Comparison of ENCODE assay signal across 29 cellular contexts in the genomic region with DNA sequence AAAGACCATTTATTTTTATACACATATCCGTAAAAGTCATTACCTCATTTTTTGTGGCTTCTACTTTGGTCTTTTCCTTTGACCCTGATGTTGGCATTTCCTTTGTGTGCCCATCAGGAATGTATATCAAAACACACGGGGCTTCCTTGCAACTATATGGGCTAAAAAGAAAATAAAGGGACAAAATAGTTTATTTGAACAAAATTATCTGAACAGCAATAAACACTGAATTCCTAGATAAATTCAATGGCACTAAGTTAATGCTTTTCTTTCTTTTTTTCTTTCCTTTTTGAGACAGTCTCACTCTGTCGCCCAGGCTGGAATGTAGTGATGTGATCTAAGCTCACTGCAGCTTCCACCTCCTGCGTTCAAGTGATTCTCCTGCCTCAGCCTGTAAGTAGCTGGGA. TPM values are rescaled to one million over a fixed set of nuclear protein-coding genes. Genes with fewer than 3 reads are reported as not detected.
DNase-seq lines count a peak whose midpoint lies in the region; ATAC-seq, FAIRE-seq and TF ChIP-seq lines count a peak whose summit lies in the region.
"Had no signal": no experiment of that assay in that cellular context is flagged by ENCODE, and none has a peak within 500 bp of the region (broad histone marks: within the 10 kb centered on the region; RNA-seq: fewer than 3 reads in every experiment).

No MANE protein-coding gene starts in this region.

- peaks cover 20% of the 10 kb centered on the region for H3K36me3 Mint-ChIP-seq in HFFc6 (ENCODE audit: low read depth)

- WGBS in small intestine, 3 donors = 90 to 96% (median 95%) methylated on average over 4 of the region's 4 CpGs

- no peaks in the 10 kb centered on the region for H4K20me1 ChIP-seq in endothelial cell of umbilical vein (replicated peaks; ENCODE audit: control insufficient read depth, extremely low read depth, insufficient read depth, low read length)

- CTCF ChIA-PET in endothelial cell of umbilical vein (lab: Charles Lee) = interaction anchor here (0.6 to 1.8 kb wide), 5 partner anchors 10 to 802 kb away, joined by 3 to 9 read pairs (median 4); no protein-coding TSS in a partner anchor

- intact Hi-C loops in endothelial cell of umbilical vein (cut with micrococcal nuclease) = loop anchor here (1.0 to 5.0 kb wide), 2 partner anchors 45 to 91 kb away; a partner anchor contains a TSS
- intact Hi-C loops in left cardiac atrium (cut with DNase I) = no loop called here

- ATAC-seq in left cardiac atrium = no peak
- ATAC-seq in GM21360 (IDR thresholded peaks at IDR 0.05; ENCODE audit: unreplicated experiment) = no peak
- ATAC-seq: activated T-helper 17 cell treated with anti-CD3 and anti-CD28 coated beads, Interleukin-2, amount 50 U/mL, for 72 hours; left lung; Panc1 had no signal

- H3K4me1 Mint-ChIP-seq in HFFc6 (ENCODE audit: low read depth) = peaks cover 7% of the 10 kb centered on the region; the same call in 1 of the 2 replicates
- H3K4me1 Mint-ChIP-seq: central memory CD8-positive, alpha-beta T cell had no signal

- BruUV-seq in endothelial cell of umbilical vein (replicated peaks; lab: Mats Ljungman, UMichigan) = no TSS peak

- H3K9me3 ChIP-seq in adipocyte (ENCODE audit: control insufficient read depth, low read length) (no peaks in the 10 kb centered on the region), endothelial cell of umbilical vein (replicated peaks; ENCODE audit: control insufficient read depth, insufficient read depth, low read length) (no peaks in the 10 kb centered on the region), small intestine (ENCODE audit: control insufficient read depth, low read depth) (no peaks in the 10 kb centered on the region)
- H3K9me3 ChIP-seq: left lung, suprapubic skin had no signal

- H3K4me1 ChIP-seq in adipocyte (ENCODE audit: control insufficient read depth, insufficient read depth, low read length) (no peaks in the 10 kb centered on the region), endothelial cell of umbilical vein (ENCODE audit: control insufficient read depth, extremely low read depth, insufficient read depth, low read length) (peaks cover 21% of the 10 kb centered on the region), small intestine (ENCODE audit: control insufficient read depth in 2 of 2, insufficient read depth in 1 of 2, low read depth in 1 of 2, low read length in 1 of 2) (no peaks in the 10 kb centered on the region)
- H3K4me1 ChIP-seq: left lung, parathyroid adenoma, suprapubic skin had no signal

- no peaks in the 10 kb centered on the region for H3K79me2 ChIP-seq in endothelial cell of umbilical vein (ENCODE audit: control insufficient read depth, insufficient read depth, low read length)
- H3K79me2 ChIP-seq: parathyroid adenoma had no signal

- H3K4me3 ChIP-seq in adipocyte (ENCODE audit: low read length) (no peak overlapping the region), endothelial cell of umbilical vein (replicated peaks in 1 of 3; ENCODE audit: insufficient read depth in 1 of 3, low read depth in 1 of 3, low read length in 3 of 3) (peak overlapping the region in 1 of 3 experiments; percentile 1), small intestine (ENCODE audit: low read depth in 1 of 2, low read length in 2 of 2) (no peak overlapping the region)
- H3K4me3 ChIP-seq: GM23248, left lung, skin epidermis, suprapubic skin had no signal

- FAIRE-seq in endothelial cell of umbilical vein (lab: Jason Lieb, UNC) (peak; percentile 89), small intestine (lab: Jason Lieb, UNC) (no peak)

- DNase-seq in HFFc6 = no peak
- DNase-seq in adipocyte (ENCODE audit: low read depth) = peak; percentile 51
- peak; percentile 76 for DNase-seq in endothelial cell of umbilical vein (ENCODE audit: low read depth, low spot score)
- DNase-seq in pulmonary artery endothelial cell (ENCODE audit: low read depth, low spot score) = peak; percentile 37
- no peak for DNase-seq in left cardiac atrium
- DNase-seq in small intestine = no peak
- DNase-seq in NCI-H1694 treated with DMSO at 0.1 percent for 48 hours (lab: John Stamatoyannopoulos, UW) = no peak
- DNase-seq: activated CD4-positive, alpha-beta memory T cell treated with anti-CD3 and anti-CD28 coated beads, Interleukin-2, amount 10 ng/mL, durations not matched to agents 7 days and 5 days; activated naive CD4-positive, alpha-beta T cell treated with anti-CD3 and anti-CD28 coated beads, Interleukin-2, amount 50 U/mL, for 16 hours; C1 segment of cervical spinal cord; DMS53; GDM1; GM23248; KBM-7; left lung; mesendoderm; MM.1S; NCI-H1417 treated with DMSO at 0.1 percent for 48 hours; NCI-H2081; NCI-H345; Right ventricle myocardium superior; stimulated activated naive CD4-positive, alpha-beta T cell treated with Interleukin-2 at 50 U/mL for 16 hours had no signal

- TF ChIP-seq CTCF in HFFc6 (IDR thresholded peaks at IDR 0.05) = no peak
- no peak for TF ChIP-seq CTCF in endothelial cell of umbilical vein (IDR thresholded peaks at IDR 0.05; ENCODE audit: extremely low read depth in 1 of 2, insufficient read depth in 1 of 2, low read depth in 1 of 2, low read length in 2 of 2)

- H3K9ac ChIP-seq in adipocyte (ENCODE audit: low read length) = no peak overlapping the region
- H3K9ac ChIP-seq in endothelial cell of umbilical vein (replicated peaks; ENCODE audit: extremely low read depth, insufficient read depth, low read length) = peak overlapping the region; percentile 62
- H3K9ac ChIP-seq: GM23248, parathyroid adenoma had no signal

- TF ChIP-seq POLR2A in endothelial cell of umbilical vein (IDR thresholded peaks at IDR 0.05; ENCODE audit: low read depth, low read length) = no peak

- H3K4me3 Mint-ChIP-seq in HFFc6 = no peak overlapping the region
- H3K4me3 Mint-ChIP-seq: activated CD4-positive, alpha-beta memory T cell treated with anti-CD3 and anti-CD28 coated beads, Interleukin-2, amount 10 ng/mL, durations not matched to agents 7 days and 5 days; activated T-helper 17 cell treated with anti-CD3 and anti-CD28 coated beads, Interleukin-2, amount 50 U/mL, for 72 hours; central memory CD8-positive, alpha-beta T cell had no signal

- POLR2A ChIA-PET in endothelial cell of umbilical vein (lab: Charles Lee) = no interaction called here

- H3K27ac ChIP-seq in endothelial cell of umbilical vein (ENCODE audit: insufficient read depth, low read depth, low read length) (peak overlapping the region; percentile 79), small intestine (ENCODE audit: low read depth in 1 of 2, low read length in 1 of 2) (no peak overlapping the region)
- H3K27ac ChIP-seq: GM23248, left lung, parathyroid adenoma, skin epidermis, suprapubic skin had no signal

- H3K27me3 ChIP-seq in adipocyte (replicated peaks; ENCODE audit: control insufficient read depth, insufficient read depth, low read length) (no peaks in the 10 kb centered on the region), endothelial cell of umbilical vein (ENCODE audit: control insufficient read depth in 2 of 2, insufficient read depth in 2 of 2, low read length in 2 of 2) (no peaks in the 10 kb centered on the region), small intestine (ENCODE audit: control insufficient read depth in 2 of 2, insufficient read depth in 2 of 2, low read length in 2 of 2) (no peaks in the 10 kb centered on the region)
- H3K27me3 ChIP-seq: left lung, suprapubic skin had no signal

- dilution Hi-C loops in endothelial cell of umbilical vein (cut with MboI; ENCODE audit: extremely low pct_ligation_motif_present, low sequenced_read_pairs) = no loop called here

- no peaks in the 10 kb centered on the region; the same call in 1 of the 2 replicates for H3K27me3 Mint-ChIP-seq in HFFc6 (ENCODE audit: insufficient read depth)
- H3K27me3 Mint-ChIP-seq: activated CD4-positive, alpha-beta memory T cell treated with anti-CD3 and anti-CD28 coated beads, Interleukin-2, amount 10 ng/mL, durations not matched to agents 7 days and 5 days; activated T-helper 17 cell treated with anti-CD3 and anti-CD28 coated beads, Interleukin-2, amount 50 U/mL, for 72 hours; central memory CD8-positive, alpha-beta T cell had no signal

- H3K4me2 ChIP-seq in endothelial cell of umbilical vein (ENCODE audit: insufficient read depth, low read length) = peak overlapping the region; percentile 69

- H3K9me3 Mint-ChIP-seq in HFFc6 = no peaks in the 10 kb centered on the region
- H3K9me3 Mint-ChIP-seq: activated CD4-positive, alpha-beta memory T cell treated with anti-CD3 and anti-CD28 coated beads, Interleukin-2, amount 10 ng/mL, durations not matched to agents 7 days and 5 days; activated T-helper 17 cell treated with anti-CD3 and anti-CD28 coated beads, Interleukin-2, amount 50 U/mL, for 72 hours; central memory CD8-positive, alpha-beta T cell had no signal

- H3K9me1 ChIP-seq in endothelial cell of umbilical vein (replicated peaks; ENCODE audit: control insufficient read depth, extremely low read depth, insufficient read depth, low read length) = no peaks in the 10 kb centered on the region

- H2AFZ ChIP-seq in endothelial cell of umbilical vein (ENCODE audit: low read depth, low read length) = no peak overlapping the region
- H2AFZ ChIP-seq: GM23248, parathyroid adenoma had no signal

- H3K36me3 ChIP-seq in adipocyte (ENCODE audit: control insufficient read depth, insufficient read depth, low read length, severe bottlenecking) (peaks cover 91% of the 10 kb centered on the region), endothelial cell of umbilical vein (ENCODE audit: control insufficient read depth in 2 of 2, extremely low read depth in 1 of 2, insufficient read depth in 2 of 2, low read length in 2 of 2) (peaks cover 4 to 8% of the 10 kb centered on the region in 2 experiments), small intestine (ENCODE audit: control insufficient read depth in 2 of 2, insufficient read depth in 2 of 2, low read length in 2 of 2) (peaks cover 10 to 25% of the 10 kb centered on the region in 2 donors)

- peak overlapping the region; percentile 43 for H3K27ac Mint-ChIP-seq in HFFc6
- H3K27ac Mint-ChIP-seq: activated CD4-positive, alpha-beta memory T cell treated with anti-CD3 and anti-CD28 coated beads, Interleukin-2, amount 10 ng/mL, durations not matched to agents 7 days and 5 days; activated T-helper 17 cell treated with anti-CD3 and anti-CD28 coated beads, Interleukin-2, amount 50 U/mL, for 72 hours had no signal

TF ChIP-seq in endothelial cell of umbilical vein, 7 proteins besides CTCF, POLR2A, EP300 and RAD21 (continues in another document):
- no peak for TF ChIP-seq MYC (IDR thresholded peaks at IDR 0.05; ENCODE audit: low read depth, low read length)

RNA-seq across cellular contexts. Expression of a gene that starts 45.2 kb away (rescaled TPM):
- total RNA-seq in HFFc6 (2021; fragmentation: NEBNext Ultra II Directional; extraction: Animal tissue kit (Norgen Biotek cat#: 25700)) = 100 to 1,000 TPM; 153 to 177 (median 167) TPM
- 103 and 109 TPM in 2 replicates for total RNA-seq in endothelial cell of umbilical vein
- 22.2 and 22.9 TPM in 2 replicates for polyA plus RNA-seq in endothelial cell of umbilical vein
- polyA plus RNA-seq in endothelial cell of umbilical vein (2011; cell fraction: cytosol; rRNA removed) = 33.0 and 40.8 TPM in 2 replicates
- 44.4 and 52.8 TPM in 2 replicates for polyA plus RNA-seq in endothelial cell of umbilical vein (2011; cell fraction: nucleus; rRNA removed)
- polyA plus RNA-seq in endothelial cell of umbilical vein (2012) = 84.0 and 113 TPM in 2 replicates
- polyA minus RNA-seq in endothelial cell of umbilical vein = 69.6 and 73.7 TPM in 2 replicates
- polyA minus RNA-seq in endothelial cell of umbilical vein (2011; cell fraction: cytosol; rRNA and poly(A)+ RNA removed) = 79.7 TPM
- 27.3 and 43.9 TPM in 2 replicates for polyA minus RNA-seq in endothelial cell of umbilical vein (2011; cell fraction: nucleus; rRNA and poly(A)+ RNA removed)
- total RNA-seq in pulmonary artery endothelial cell = 166 and 189 TPM in 2 replicates
- 10 to 100 TPM; 63.0 to 72.5 TPM for total RNA-seq in left cardiac atrium
- 10 to 100 TPM; 14.1 to 76.0 (median 37.8) TPM for polyA plus RNA-seq in small intestine

Comparison
In these comparisons a context has a peak if more than half of its experiments do, and no peak if none do; other contexts are left out.
1. DNase-seq: peak in adipocyte (single experiment), endothelial cell of umbilical vein (single experiment) and pulmonary artery endothelial cell (single experiment); none in HFFc6 (single experiment), left cardiac atrium (single experiment), small intestine (single experiment) and NCI-H1694 treated with DMSO at 0.1 percent for 48 hours (single experiment).